In genomic region chr4:1549638-1550035, GRCh38 we compare ENCODE assay signal across 11 cellular contexts.
DNase-seq lines count a peak whose midpoint lies in the region; ATAC-seq, FAIRE-seq and TF ChIP-seq lines count a peak whose summit lies in the region.
"Had no signal": no experiment of that assay in that cellular context is flagged by ENCODE, and none has a peak within 500 bp of the region (broad histone marks: within the 10 kb centered on the region; RNA-seq: fewer than 3 reads in every experiment).

No MANE protein-coding gene starts in this region.

- no peak overlapping the region for H2BK12ac ChIP-seq in neuronal stem cell (ENCODE audit: low read length)

- ATAC-seq in left cardiac atrium = no peak
- no peak for ATAC-seq in GM19452 (IDR thresholded peaks at IDR 0.05; ENCODE audit: unreplicated experiment)

- H3K9me3 ChIP-seq in left ventricle myocardium inferior (replicated peaks) (no peaks in the 10 kb centered on the region), kidney (ENCODE audit: control insufficient read depth in 1 of 2, low read length in 2 of 2) (no peaks in the 10 kb centered on the region), neuronal stem cell (replicated peaks in 1 of 2; ENCODE audit: control insufficient read depth in 2 of 2, insufficient read depth in 1 of 2, low read depth in 1 of 2, low read length in 2 of 2) (no peaks in the 10 kb centered on the region)

- H4K91ac ChIP-seq in neuronal stem cell (ENCODE audit: low read depth, low read length, poor library complexity) = no peak overlapping the region

- FAIRE-seq in kidney (lab: Jason Lieb, UNC) = no peak
- no peak for FAIRE-seq in frontal cortex (lab: Jason Lieb, UNC)
- FAIRE-seq: GM12878 had no signal

- no peak overlapping the region for H3K4ac ChIP-seq in neuronal stem cell (ENCODE audit: low read length)

- peak overlapping the region; percentile 82 for H3K27ac ChIP-seq in left ventricle myocardium inferior (replicated peaks)
- H3K27ac ChIP-seq in kidney (ENCODE audit: low read depth in 2 of 2, low read length in 2 of 2) = no peak overlapping the region
- no peak overlapping the region for H3K27ac ChIP-seq in neuronal stem cell (replicated peaks; ENCODE audit: low read length)

- peaks cover 56% of the 10 kb centered on the region for H3K27me3 ChIP-seq in left ventricle myocardium inferior (ENCODE audit: low read depth)
- H3K27me3 ChIP-seq in neuronal stem cell (ENCODE audit: control insufficient read depth in 3 of 3, insufficient read depth in 3 of 3, low read depth in 1 of 3, low read length in 3 of 3) = peaks cover 0 to 22% (median 3%) of the 10 kb centered on the region in 3 experiments

- intact Hi-C loops in left ventricle myocardium inferior (cut with micrococcal nuclease) (no loop called here), left cardiac atrium (cut with DNase I) (no loop called here), kidney (cut with DNase I) (no loop called here)

- DNase-seq in left ventricle myocardium inferior (no peak), left cardiac atrium (no peak), kidney (peak; percentile 64), neuronal stem cell (ENCODE audit: low spot score) (no peak), GM10266 (ENCODE audit: extremely low spot score) (no peak), frontal cortex (ENCODE audit: low spot score in 2 of 2) (no peak)
- DNase-seq: Calu3, DMS 273 treated with DMSO at 0.1 percent for 48 hours, GOT3 had no signal

- H3K4me1 ChIP-seq in left ventricle myocardium inferior (peaks cover 16% of the 10 kb centered on the region), kidney (ENCODE audit: control insufficient read depth in 1 of 2, insufficient read depth in 1 of 2, low read depth in 1 of 2, low read length in 2 of 2) (peaks cover 0 to 9% of the 10 kb centered on the region in 2 donors), neuronal stem cell (ENCODE audit: control insufficient read depth in 2 of 2, insufficient read depth in 1 of 2, low read depth in 1 of 2, low read length in 2 of 2) (no peaks in the 10 kb centered on the region)

- peak overlapping the region; percentile 81 for H2AK5ac ChIP-seq in neuronal stem cell (ENCODE audit: low read depth, low read length)

- H2BK15ac ChIP-seq in neuronal stem cell (ENCODE audit: low read length) = no peak overlapping the region

- H3K4me2 ChIP-seq in neuronal stem cell (ENCODE audit: insufficient read depth, low read length, poor library complexity, severe bottlenecking) = no peak overlapping the region

- H3K18ac ChIP-seq in neuronal stem cell (ENCODE audit: low read length) = peak overlapping the region; percentile 28

- H2AFZ ChIP-seq in neuronal stem cell (ENCODE audit: low read length) = no peak overlapping the region

- no peak overlapping the region for H4K8ac ChIP-seq in neuronal stem cell (ENCODE audit: low read depth, low read length)

- H3K23ac ChIP-seq in neuronal stem cell (ENCODE audit: low read depth, low read length, poor library complexity) = peak overlapping the region; percentile 25

- H3K4me3 ChIP-seq in left ventricle myocardium inferior (peak overlapping the region; percentile 52), kidney (ENCODE audit: low read length in 2 of 2) (no peak overlapping the region), neuronal stem cell (ENCODE audit: low read length in 2 of 2) (no peak overlapping the region)
- H3K4me3 ChIP-seq: GM12878 had no signal

- H3K36me3 ChIP-seq in left ventricle myocardium inferior (no peaks in the 10 kb centered on the region), kidney (ENCODE audit: control insufficient read depth in 1 of 2, insufficient read depth in 2 of 2, low read length in 2 of 2) (no peaks in the 10 kb centered on the region), neuronal stem cell (replicated peaks in 1 of 2; ENCODE audit: control insufficient read depth in 2 of 2, insufficient read depth in 2 of 2, low read length in 2 of 2) (no peaks in the 10 kb centered on the region)

- H2BK5ac ChIP-seq in neuronal stem cell (ENCODE audit: low read length) = no peak overlapping the region

- H3K9ac ChIP-seq in kidney (ENCODE audit: low read length in 2 of 2) = no peak overlapping the region
- H3K9ac ChIP-seq in neuronal stem cell (ENCODE audit: low read depth, low read length, poor library complexity) = no peak overlapping the region

- no peak overlapping the region for H2BK120ac ChIP-seq in neuronal stem cell (ENCODE audit: low read depth, low read length)

- no peak overlapping the region for H3K14ac ChIP-seq in neuronal stem cell (ENCODE audit: low read length)

- TF ChIP-seq CTCF in left ventricle myocardium inferior (IDR thresholded peaks at IDR 0.05; ENCODE audit: borderline replicate concordance) (no peak), kidney (IDR thresholded peaks at IDR 0.05; ENCODE audit: borderline replicate concordance, extremely low read depth, insufficient read depth) (no peak), GM10266 (IDR thresholded peaks at IDR 0.05; ENCODE audit: control insufficient read depth, insufficient read depth, low read depth, missing control alignments) (no peak)

- WGBS in neuronal stem cell (ENCODE audit: extremely low coverage in 2 of 2, insufficient read length in 2 of 2, insufficient replicate concordance in 1 of 2), 2 donors = no CpG with 5 or more reads among the region's 11 CpGs

- H3K79me1 ChIP-seq in neuronal stem cell (ENCODE audit: low read depth, low read length) = peaks cover 2% of the 10 kb centered on the region
